ENCODE assay signal across 10 cellular contexts in genomic region chr15:74094561-74094960, GRCh38. TPM values are rescaled to one million over a fixed set of nuclear protein-coding genes. Genes with fewer than 3 reads are reported as not detected.
"Had no signal": no experiment of that assay in that cellular context is flagged by ENCODE, and none has a peak within 500 bp of the region (broad histone marks: within the 10 kb centered on the region; RNA-seq: fewer than 3 reads in every experiment).

No MANE protein-coding gene starts in this region.

RNA-seq across cellular contexts. Expression of gene GOLGA6A, which starts 12.2 kb away (rescaled TPM):
- total RNA-seq: PC-3, PC-9, Right ventricle myocardium inferior, Right ventricle myocardium superior, RPMI7951, SJCRH30, SJSA1, SK-MEL-5 had no signal
- polyA plus RNA-seq: SK-N-SH had no signal

RNA-seq across cellular contexts. Expression of gene ISLR2, which starts 35.8 kb away (rescaled TPM):
- total RNA-seq: OCI-LY7, SJCRH30, SJSA1, SK-MEL-5 had no signal
